In the genomic region with DNA sequence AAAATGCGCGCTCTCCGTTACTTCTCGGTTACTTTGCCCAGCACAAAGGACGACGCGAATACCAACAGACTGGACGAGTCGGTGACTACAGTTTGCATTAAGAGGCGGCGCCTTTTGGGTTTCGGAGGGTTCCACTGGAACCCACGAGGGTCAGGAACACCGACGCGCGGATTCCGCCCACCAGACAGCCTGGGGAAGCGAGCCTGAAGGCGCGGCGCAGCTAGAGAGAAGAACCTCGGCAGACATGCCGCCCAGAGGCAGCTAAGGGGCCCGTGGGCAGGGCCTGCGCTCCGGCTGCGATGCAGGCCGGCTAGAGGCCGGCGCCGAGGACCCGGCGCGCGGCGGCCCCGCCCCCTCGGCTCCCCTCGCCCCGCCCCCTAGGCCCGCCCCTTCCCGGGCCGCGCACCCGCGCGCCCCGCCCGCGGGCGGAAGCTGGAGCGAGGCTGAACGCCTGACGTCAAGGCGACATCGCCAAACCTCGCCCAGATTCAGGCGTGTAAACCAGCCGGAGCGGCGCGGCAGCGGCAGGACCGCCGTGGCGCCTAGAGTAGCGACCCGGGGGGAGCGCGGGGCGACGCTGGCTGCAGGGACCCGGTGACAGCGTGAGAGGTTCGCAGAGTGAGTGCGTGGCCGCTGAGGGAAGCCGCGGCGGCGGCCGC, we compare ENCODE assay signal across 1 cellular context.
TF ChIP-seq lines count a peak whose summit lies in the region.

A gene (plus strand): TSS at position 465 of the 659 bp plus-strand sequence. CDS start 37,826 bp downstream, outside the sequence.

TF ChIP-seq in HepG2, 621 proteins besides CTCF, POLR2A, EP300 and RAD21 (continued from another document and continues in another):
- TF ChIP-seq, protein P1, sequence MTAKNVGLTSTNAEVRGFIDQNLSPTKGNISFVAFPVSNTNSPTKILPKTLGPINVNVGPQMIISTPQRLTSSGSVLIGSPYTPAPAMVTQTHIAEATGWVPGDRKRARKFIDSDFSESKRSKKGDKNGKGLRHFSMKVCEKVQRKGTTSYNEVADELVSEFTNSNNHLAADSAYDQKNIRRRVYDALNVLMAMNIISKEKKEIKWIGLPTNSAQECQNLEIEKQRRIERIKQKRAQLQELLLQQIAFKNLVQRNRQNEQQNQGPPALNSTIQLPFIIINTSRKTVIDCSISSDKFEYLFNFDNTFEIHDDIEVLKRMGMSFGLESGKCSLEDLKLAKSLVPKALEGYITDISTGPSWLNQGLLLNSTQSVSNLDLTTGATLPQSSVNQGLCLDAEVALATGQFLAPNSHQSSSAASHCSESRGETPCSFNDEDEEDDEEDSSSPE (CRISPR knock-in tag; IDR thresholded peaks at IDR 0.05): no peak; the same call in 1 of the 2 replicates
- TF ChIP-seq FOXK2 (IDR thresholded peaks at IDR 0.05): no peak
- TF ChIP-seq YY1 (IDR thresholded peaks at IDR 0.05; ENCODE audit: insufficient read depth, insufficient replicate concordance, low read depth, low read length): peak; percentile 66
- TF ChIP-seq, protein P2, sequence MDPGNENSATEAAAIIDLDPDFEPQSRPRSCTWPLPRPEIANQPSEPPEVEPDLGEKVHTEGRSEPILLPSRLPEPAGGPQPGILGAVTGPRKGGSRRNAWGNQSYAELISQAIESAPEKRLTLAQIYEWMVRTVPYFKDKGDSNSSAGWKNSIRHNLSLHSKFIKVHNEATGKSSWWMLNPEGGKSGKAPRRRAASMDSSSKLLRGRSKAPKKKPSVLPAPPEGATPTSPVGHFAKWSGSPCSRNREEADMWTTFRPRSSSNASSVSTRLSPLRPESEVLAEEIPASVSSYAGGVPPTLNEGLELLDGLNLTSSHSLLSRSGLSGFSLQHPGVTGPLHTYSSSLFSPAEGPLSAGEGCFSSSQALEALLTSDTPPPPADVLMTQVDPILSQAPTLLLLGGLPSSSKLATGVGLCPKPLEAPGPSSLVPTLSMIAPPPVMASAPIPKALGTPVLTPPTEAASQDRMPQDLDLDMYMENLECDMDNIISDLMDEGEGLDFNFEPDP (CRISPR knock-in tag; conservative IDR thresholded peaks at IDR 0.05): no peak
- TF ChIP-seq ZFP36 (IDR thresholded peaks at IDR 0.05; ENCODE audit: borderline replicate concordance, low read depth, low read length, partially characterized antibody): no peak
- TF ChIP-seq, protein P3, sequence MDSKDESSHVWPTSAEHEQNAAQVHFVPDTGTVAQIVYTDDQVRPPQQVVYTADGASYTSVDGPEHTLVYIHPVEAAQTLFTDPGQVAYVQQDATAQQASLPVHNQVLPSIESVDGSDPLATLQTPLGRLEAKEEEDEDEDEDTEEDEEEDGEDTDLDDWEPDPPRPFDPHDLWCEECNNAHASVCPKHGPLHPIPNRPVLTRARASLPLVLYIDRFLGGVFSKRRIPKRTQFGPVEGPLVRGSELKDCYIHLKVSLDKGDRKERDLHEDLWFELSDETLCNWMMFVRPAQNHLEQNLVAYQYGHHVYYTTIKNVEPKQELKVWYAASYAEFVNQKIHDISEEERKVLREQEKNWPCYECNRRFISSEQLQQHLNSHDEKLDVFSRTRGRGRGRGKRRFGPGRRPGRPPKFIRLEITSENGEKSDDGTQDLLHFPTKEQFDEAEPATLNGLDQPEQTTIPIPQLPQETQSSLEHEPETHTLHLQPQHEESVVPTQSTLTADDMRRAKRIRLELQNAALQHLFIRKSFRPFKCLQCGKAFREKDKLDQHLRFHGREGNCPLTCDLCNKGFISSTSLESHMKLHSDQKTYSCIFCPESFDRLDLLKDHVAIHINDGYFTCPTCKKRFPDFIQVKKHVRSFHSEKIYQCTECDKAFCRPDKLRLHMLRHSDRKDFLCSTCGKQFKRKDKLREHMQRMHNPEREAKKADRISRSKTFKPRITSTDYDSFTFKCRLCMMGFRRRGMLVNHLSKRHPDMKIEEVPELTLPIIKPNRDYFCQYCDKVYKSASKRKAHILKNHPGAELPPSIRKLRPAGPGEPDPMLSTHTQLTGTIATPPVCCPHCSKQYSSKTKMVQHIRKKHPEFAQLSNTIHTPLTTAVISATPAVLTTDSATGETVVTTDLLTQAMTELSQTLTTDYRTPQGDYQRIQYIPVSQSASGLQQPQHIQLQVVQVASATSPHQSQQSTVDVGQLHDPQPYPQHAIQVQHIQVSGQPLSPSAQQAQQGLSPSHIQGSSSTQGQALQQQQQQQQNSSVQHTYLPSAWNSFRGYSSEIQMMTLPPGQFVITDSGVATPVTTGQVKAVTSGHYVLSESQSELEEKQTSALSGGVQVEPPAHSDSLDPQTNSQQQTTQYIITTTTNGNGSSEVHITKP (CRISPR knock-in tag; IDR thresholded peaks at IDR 0.05; ENCODE audit: low read depth): no peak
- no peak for TF ChIP-seq FOXM1 (CRISPR knock-in tag; IDR thresholded peaks at IDR 0.05)
- TF ChIP-seq, protein P4, sequence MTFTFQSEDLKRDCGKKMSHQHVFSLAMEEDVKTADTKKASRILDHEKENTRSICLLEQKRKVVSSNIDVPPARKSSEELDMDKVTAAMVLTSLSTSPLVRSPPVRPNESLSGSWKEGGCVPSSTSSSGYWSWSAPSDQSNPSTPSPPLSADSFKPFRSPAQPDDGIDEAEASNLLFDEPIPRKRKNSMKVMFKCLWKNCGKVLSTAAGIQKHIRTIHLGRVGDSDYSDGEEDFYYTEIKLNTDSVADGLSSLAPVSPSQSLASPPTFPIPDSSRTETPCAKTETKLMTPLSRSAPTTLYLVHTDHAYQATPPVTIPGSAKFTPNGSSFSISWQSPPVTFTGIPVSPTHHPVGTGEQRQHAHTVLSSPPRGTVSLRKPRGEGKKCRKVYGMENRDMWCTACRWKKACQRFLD (CRISPR knock-in tag; IDR thresholded peaks at IDR 0.05; ENCODE audit: borderline replicate concordance): peak; percentile 56
- TF ChIP-seq ZNF253 (CRISPR knock-in tag; IDR thresholded peaks at IDR 0.05; ENCODE audit: borderline replicate concordance): 0 out of 2 replicates have a peak, but pooled peaks have one; percentile 33
- no peak for TF ChIP-seq ZNF180 (CRISPR knock-in tag; IDR thresholded peaks at IDR 0.05; ENCODE audit: borderline replicate concordance, low read depth)
- TF ChIP-seq NPAS2 (CRISPR knock-in tag; IDR thresholded peaks at IDR 0.05; ENCODE audit: borderline replicate concordance): no peak
- peak; percentile 61 for TF ChIP-seq ZBTB21 (CRISPR knock-in tag; IDR thresholded peaks at IDR 0.05)
- TF ChIP-seq ZMYM3 (CRISPR knock-in tag; IDR thresholded peaks at IDR 0.05): 0 out of 2 replicates have a peak, but pooled peaks have one; percentile 34
- no peak for TF ChIP-seq SOX5 (CRISPR knock-in tag; IDR thresholded peaks at IDR 0.05; ENCODE audit: borderline replicate concordance)
- no peak for TF ChIP-seq SYNCRIP (IDR thresholded peaks at IDR 0.05; ENCODE audit: insufficient read depth, low read depth, low read length)
- TF ChIP-seq, protein P5, sequence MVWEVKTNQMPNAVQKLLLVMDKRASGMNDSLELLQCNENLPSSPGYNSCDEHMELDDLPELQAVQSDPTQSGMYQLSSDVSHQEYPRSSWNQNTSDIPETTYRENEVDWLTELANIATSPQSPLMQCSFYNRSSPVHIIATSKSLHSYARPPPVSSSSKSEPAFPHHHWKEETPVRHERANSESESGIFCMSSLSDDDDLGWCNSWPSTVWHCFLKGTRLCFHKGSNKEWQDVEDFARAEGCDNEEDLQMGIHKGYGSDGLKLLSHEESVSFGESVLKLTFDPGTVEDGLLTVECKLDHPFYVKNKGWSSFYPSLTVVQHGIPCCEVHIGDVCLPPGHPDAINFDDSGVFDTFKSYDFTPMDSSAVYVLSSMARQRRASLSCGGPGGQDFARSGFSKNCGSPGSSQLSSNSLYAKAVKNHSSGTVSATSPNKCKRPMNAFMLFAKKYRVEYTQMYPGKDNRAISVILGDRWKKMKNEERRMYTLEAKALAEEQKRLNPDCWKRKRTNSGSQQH (CRISPR knock-in tag; IDR thresholded peaks at IDR 0.05; ENCODE audit: low read depth): no peak
- 0 out of 2 replicates have a peak, but pooled peaks have one; percentile 51 for TF ChIP-seq ZNF367 (CRISPR knock-in tag; IDR thresholded peaks at IDR 0.05; ENCODE audit: borderline replicate concordance)
- TF ChIP-seq ZFX (CRISPR knock-in tag; IDR thresholded peaks at IDR 0.05; ENCODE audit: low read depth): peak; percentile 87
- TF ChIP-seq, protein P6, sequence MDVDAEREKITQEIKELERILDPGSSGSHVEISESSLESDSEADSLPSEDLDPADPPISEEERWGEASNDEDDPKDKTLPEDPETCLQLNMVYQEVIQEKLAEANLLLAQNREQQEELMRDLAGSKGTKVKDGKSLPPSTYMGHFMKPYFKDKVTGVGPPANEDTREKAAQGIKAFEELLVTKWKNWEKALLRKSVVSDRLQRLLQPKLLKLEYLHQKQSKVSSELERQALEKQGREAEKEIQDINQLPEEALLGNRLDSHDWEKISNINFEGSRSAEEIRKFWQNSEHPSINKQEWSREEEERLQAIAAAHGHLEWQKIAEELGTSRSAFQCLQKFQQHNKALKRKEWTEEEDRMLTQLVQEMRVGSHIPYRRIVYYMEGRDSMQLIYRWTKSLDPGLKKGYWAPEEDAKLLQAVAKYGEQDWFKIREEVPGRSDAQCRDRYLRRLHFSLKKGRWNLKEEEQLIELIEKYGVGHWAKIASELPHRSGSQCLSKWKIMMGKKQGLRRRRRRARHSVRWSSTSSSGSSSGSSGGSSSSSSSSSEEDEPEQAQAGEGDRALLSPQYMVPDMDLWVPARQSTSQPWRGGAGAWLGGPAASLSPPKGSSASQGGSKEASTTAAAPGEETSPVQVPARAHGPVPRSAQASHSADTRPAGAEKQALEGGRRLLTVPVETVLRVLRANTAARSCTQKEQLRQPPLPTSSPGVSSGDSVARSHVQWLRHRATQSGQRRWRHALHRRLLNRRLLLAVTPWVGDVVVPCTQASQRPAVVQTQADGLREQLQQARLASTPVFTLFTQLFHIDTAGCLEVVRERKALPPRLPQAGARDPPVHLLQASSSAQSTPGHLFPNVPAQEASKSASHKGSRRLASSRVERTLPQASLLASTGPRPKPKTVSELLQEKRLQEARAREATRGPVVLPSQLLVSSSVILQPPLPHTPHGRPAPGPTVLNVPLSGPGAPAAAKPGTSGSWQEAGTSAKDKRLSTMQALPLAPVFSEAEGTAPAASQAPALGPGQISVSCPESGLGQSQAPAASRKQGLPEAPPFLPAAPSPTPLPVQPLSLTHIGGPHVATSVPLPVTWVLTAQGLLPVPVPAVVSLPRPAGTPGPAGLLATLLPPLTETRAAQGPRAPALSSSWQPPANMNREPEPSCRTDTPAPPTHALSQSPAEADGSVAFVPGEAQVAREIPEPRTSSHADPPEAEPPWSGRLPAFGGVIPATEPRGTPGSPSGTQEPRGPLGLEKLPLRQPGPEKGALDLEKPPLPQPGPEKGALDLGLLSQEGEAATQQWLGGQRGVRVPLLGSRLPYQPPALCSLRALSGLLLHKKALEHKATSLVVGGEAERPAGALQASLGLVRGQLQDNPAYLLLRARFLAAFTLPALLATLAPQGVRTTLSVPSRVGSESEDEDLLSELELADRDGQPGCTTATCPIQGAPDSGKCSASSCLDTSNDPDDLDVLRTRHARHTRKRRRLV (CRISPR knock-in tag; IDR thresholded peaks at IDR 0.05): no peak
- no peak for TF ChIP-seq SP140L (CRISPR knock-in tag; IDR thresholded peaks at IDR 0.05; ENCODE audit: borderline replicate concordance)
- TF ChIP-seq FOXO1 (CRISPR knock-in tag; IDR thresholded peaks at IDR 0.05): 0 out of 2 replicates have a peak, but pooled peaks have one; percentile 8
- no peak for TF ChIP-seq IRX3 (CRISPR knock-in tag; IDR thresholded peaks at IDR 0.05; ENCODE audit: borderline replicate concordance, low read depth)
- peak; percentile 47; the same call in 1 of the 2 replicates for TF ChIP-seq ZNF160 (CRISPR knock-in tag; IDR thresholded peaks at IDR 0.05)
- peak; percentile 44; the same call in 1 of the 2 replicates for TF ChIP-seq CBX5 (CRISPR knock-in tag; IDR thresholded peaks at IDR 0.05; ENCODE audit: borderline replicate concordance)
- TF ChIP-seq ZFAT (CRISPR knock-in tag; conservative IDR thresholded peaks at IDR 0.05): no peak
- TF ChIP-seq ZNF850 (CRISPR knock-in tag; conservative IDR thresholded peaks at IDR 0.05): no peak
- TF ChIP-seq SUZ12 (IDR thresholded peaks at IDR 0.05; ENCODE audit: low read depth, low read length): no peak
- TF ChIP-seq MZF1 (CRISPR knock-in tag; IDR thresholded peaks at IDR 0.05; ENCODE audit: borderline replicate concordance): no peak
- TF ChIP-seq ZNF30 (CRISPR knock-in tag; IDR thresholded peaks at IDR 0.05): no peak
- 0 out of 2 replicates have a peak, but pooled peaks have one; percentile 25 for TF ChIP-seq KLF6 (CRISPR knock-in tag; IDR thresholded peaks at IDR 0.05)
